Comparison of ENCODE assay signal across 8 cellular contexts in the genomic region with DNA sequence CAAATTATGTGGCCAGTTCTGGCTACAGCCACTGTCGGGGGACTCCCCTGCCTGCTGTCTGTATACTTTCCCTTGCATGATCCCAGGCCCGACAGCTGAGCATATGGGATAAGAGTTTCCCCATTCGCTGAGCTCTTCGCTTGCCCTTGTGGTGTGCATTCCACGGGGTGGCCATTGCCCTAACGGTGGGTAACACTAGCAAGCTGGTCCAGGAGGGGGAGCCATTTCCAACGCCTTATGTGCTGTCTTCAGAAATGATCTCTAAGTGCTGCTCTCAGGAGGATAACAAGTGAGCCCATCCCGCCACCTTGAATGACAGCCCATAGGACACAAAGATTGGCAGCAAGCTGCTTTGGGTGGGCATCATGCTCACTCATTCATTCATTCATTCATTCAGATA.
A peak's percentile ranks its signal among the peaks of the same experiment; 100 is the strongest.
DNase-seq lines count a peak whose midpoint lies in the region; ATAC-seq and TF ChIP-seq lines count a peak whose summit lies in the region.

No MANE protein-coding gene starts in this region.

- H3K36me3 ChIP-seq in OCI-LY3 (replicated peaks; ENCODE audit: low read depth, low read length) (no peaks in the 10 kb centered on the region), suprapubic skin (no peaks in the 10 kb centered on the region)

- no peak overlapping the region for H3K4me2 ChIP-seq in OCI-LY3 (ENCODE audit: low read length)

- no peak for ATAC-seq in HG02588 (IDR thresholded peaks at IDR 0.05; ENCODE audit: unreplicated experiment)

- no peaks in the 10 kb centered on the region for H3K79me2 ChIP-seq in OCI-LY3 (ENCODE audit: low read length)

- 75% methylated on average over 8 of the region's 8 CpGs for WGBS in suprapubic skin

- H3K9me3 ChIP-seq in OCI-LY3 (ENCODE audit: insufficient read depth, low read length) (no peaks in the 10 kb centered on the region), suprapubic skin (no peaks in the 10 kb centered on the region)

- TF ChIP-seq POLR2A in suprapubic skin (IDR thresholded peaks at IDR 0.05) = no peak

- in situ Hi-C loops in ACHN (cut with HindIII; ENCODE audit: low pct_ligation_motif_present, low pct_unique_long_range_greater_than_20kb, low sequenced_read_pairs) = no loop called here

- H3K4me1 ChIP-seq in OCI-LY3 (ENCODE audit: low read length) = peaks cover 15% of the 10 kb centered on the region
- H3K4me1 ChIP-seq in suprapubic skin = peaks cover 11% of the 10 kb centered on the region

- no peaks in the 10 kb centered on the region for H3K27me3 ChIP-seq in OCI-LY3 (ENCODE audit: low read depth, low read length)
- H3K27me3 ChIP-seq in suprapubic skin = no peaks in the 10 kb centered on the region

- H3K4me3 ChIP-seq in OCI-LY3 (ENCODE audit: low read length) (no peak overlapping the region), fibroblast of villous mesenchyme (ENCODE audit: low read depth, low read length) (no peak overlapping the region), suprapubic skin (no peak overlapping the region)

- no peak overlapping the region for H2AFZ ChIP-seq in OCI-LY3 (ENCODE audit: low read depth, low read length)

- no peak overlapping the region for H3K9ac ChIP-seq in OCI-LY3 (ENCODE audit: low read length)

- H3K27ac ChIP-seq in OCI-LY3 (ENCODE audit: low read length) = no peak overlapping the region
- H3K27ac ChIP-seq in suprapubic skin = no peak overlapping the region

- TF ChIP-seq EP300 in suprapubic skin (IDR thresholded peaks at IDR 0.05) = no peak

- TF ChIP-seq CTCF in OCI-LY3 (IDR thresholded peaks at IDR 0.05; ENCODE audit: low read depth, low read length) (peak; percentile 31), fibroblast of villous mesenchyme (IDR thresholded peaks at IDR 0.05; ENCODE audit: insufficient read depth, low read depth, low read length) (peak; percentile 20), suprapubic skin (IDR thresholded peaks at IDR 0.05) (no peak)

- peak; percentile 11 for DNase-seq in ACHN
- peak; percentile 18 for DNase-seq in EL
- peak; percentile 4 for DNase-seq in fibroblast of villous mesenchyme (ENCODE audit: low read depth)
- DNase-seq in stimulated activated naive CD4-positive, alpha-beta T cell (lab: John Stamatoyannopoulos, UW) = no peak
- no peak for DNase-seq in cortex of kidney (lab: John Stamatoyannopoulos, UW)
- DNase-seq in suprapubic skin (ENCODE audit: low spot score in 2 of 2) = no peak

- no peaks in the 10 kb centered on the region for H4K20me1 ChIP-seq in OCI-LY3 (ENCODE audit: insufficient read depth, low read length)

Comparison
In these comparisons a context has a peak if more than half of its experiments do, and no peak if none do; other contexts are left out.
1. DNase-seq: peak in ACHN (single experiment), EL (single experiment) and fibroblast of villous mesenchyme (single experiment); none in stimulated activated naive CD4-positive, alpha-beta T cell (0 of 6), cortex of kidney (single experiment) and suprapubic skin (0 of 2).
2. CTCF ChIP-seq: peak in OCI-LY3 (single experiment) and fibroblast of villous mesenchyme (single experiment); none in suprapubic skin (0 of 2).